Comparison of ENCODE assay signal across 17 cellular contexts in the genomic region with DNA sequence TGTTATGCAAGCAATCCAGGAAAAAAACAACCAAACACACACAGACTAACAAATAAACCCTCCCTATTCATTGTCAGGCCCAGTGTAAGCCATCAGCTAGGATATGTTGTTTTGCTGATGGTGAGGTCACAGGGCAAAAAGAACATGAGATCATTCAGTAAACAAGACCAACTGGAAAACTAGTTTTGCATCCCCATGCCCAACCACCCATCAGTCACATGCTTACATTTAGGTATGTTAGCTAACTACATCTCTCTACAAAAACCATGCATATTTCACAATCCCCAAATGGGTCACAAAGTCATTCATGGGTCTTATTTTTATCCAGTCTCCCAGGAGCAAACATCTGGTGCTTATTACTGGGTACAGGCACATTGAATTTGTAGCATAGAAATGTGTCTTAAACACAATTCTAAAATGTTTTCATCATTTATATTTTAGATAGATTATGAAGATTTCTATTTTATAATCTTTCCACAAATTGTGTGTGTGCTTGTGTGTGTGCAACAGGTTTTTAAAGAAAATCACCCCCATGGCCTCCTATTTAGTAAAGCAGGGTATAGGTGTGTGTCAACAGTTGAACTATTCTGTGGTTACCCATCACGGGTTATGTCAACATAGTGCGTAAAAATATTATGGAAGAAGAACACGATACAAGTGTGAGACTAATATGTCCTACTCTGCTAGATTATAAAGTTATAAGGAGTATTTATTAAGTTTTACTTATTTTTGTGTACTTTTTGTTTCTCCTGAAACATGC.
DNase-seq lines count a peak whose midpoint lies in the region; ATAC-seq, FAIRE-seq and TF ChIP-seq lines count a peak whose summit lies in the region.
"Had no signal": no experiment of that assay in that cellular context is flagged by ENCODE, and none has a peak within 500 bp of the region (broad histone marks: within the 10 kb centered on the region; RNA-seq: fewer than 3 reads in every experiment).

No MANE protein-coding gene starts in this region.

- H3K4ac ChIP-seq in H9 (ENCODE audit: low read depth, low read length), result no peak overlapping the region

- no peak overlapping the region for H3K14ac ChIP-seq in H9 (ENCODE audit: insufficient read depth, low read length)

- no peaks in the 10 kb centered on the region for H3K79me2 ChIP-seq in astrocyte (ENCODE audit: insufficient read depth, low read length)
- no peaks in the 10 kb centered on the region for H3K79me2 ChIP-seq in H9 (ENCODE audit: insufficient read depth, low read length)

- H3K23ac ChIP-seq in H9 (ENCODE audit: insufficient read length, low read depth, low read length), result no peak overlapping the region

- no peaks in the 10 kb centered on the region for H4K20me1 ChIP-seq in astrocyte (ENCODE audit: insufficient read depth, low read length)
- H4K20me1 ChIP-seq in H9 (ENCODE audit: control insufficient read depth, insufficient read depth, insufficient read length), result no peaks in the 10 kb centered on the region

- no peak overlapping the region for H3K4me2 ChIP-seq in astrocyte (ENCODE audit: low read length)
- H3K4me2 ChIP-seq in H9 (ENCODE audit: insufficient read depth, insufficient read length, low read length), result no peak overlapping the region
- H3K4me2 ChIP-seq: neural progenitor cell had no signal

- no peak overlapping the region for H2BK20ac ChIP-seq in H9 (ENCODE audit: low read depth, low read length, poor library complexity, severe bottlenecking)

- H3K4me3 ChIP-seq in astrocyte (ENCODE audit: insufficient read depth, low read depth, low read length) (no peak overlapping the region), foreskin fibroblast (ENCODE audit: low read depth in 1 of 2, low read length in 2 of 2) (no peak overlapping the region)
- H3K4me3 ChIP-seq: neural progenitor cell, tibial nerve had no signal

- H3K36me3 Mint-ChIP-seq in astrocyte (ENCODE audit: low read depth, unreplicated experiment), result no peaks in the 10 kb centered on the region
- peaks cover 0 to 4% (median 0%) of the 10 kb centered on the region in 3 experiments; a peak in 2 of 7 replicates for H3K36me3 Mint-ChIP-seq in H9 (ENCODE audit: insufficient read depth in 1 of 3, low read depth in 3 of 3)
- H3K36me3 Mint-ChIP-seq: neural progenitor cell had no signal

- peak; percentile 20 for FAIRE-seq in astrocyte (lab: Jason Lieb, UNC)

- H2BK120ac ChIP-seq in H9 (ENCODE audit: low read depth, low read length, poor library complexity, severe bottlenecking), result no peak overlapping the region

- no peaks in the 10 kb centered on the region for H3K27me3 Mint-ChIP-seq in astrocyte (ENCODE audit: low read depth, unreplicated experiment)
- no peaks in the 10 kb centered on the region for H3K27me3 Mint-ChIP-seq in H9 (ENCODE audit: low read depth)
- H3K27me3 Mint-ChIP-seq: IgD-negative memory B cell had no signal

- no peak overlapping the region for H2AK5ac ChIP-seq in H9 (ENCODE audit: insufficient read length, low read length)

- no peak overlapping the region for H2BK15ac ChIP-seq in H9 (ENCODE audit: low read depth, low read length)

- intact Hi-C loops in Right ventricle myocardium superior (cut with DNase I) (no loop called here), cardiac septum (cut with DNase I) (no loop called here)

- no peak overlapping the region for H3T11ph ChIP-seq in H9 (ENCODE audit: low read length)

- DNase-seq in Right ventricle myocardium superior (no peak), cardiac septum (ENCODE audit: low spot score) (no peak), astrocyte (ENCODE audit: low read depth) (no peak), foreskin fibroblast (peak; percentile 96), C1 segment of cervical spinal cord (lab: John Stamatoyannopoulos, UW) (no peak), occipital lobe (lab: John Stamatoyannopoulos, UW) (no peak), H9 (no peak)
- no peak for DNase-seq in stimulated activated CD8-positive, alpha-beta memory T cell treated with anti-CD3 and anti-CD28 coated beads, Interleukin-4, amount 100 ng/mL, for 48 hours
- DNase-seq: activated T-cell treated with anti-CD3 and anti-CD28 coated beads for 4 hours; DMS79; effector CD8-positive, alpha-beta T cell; hypothalamus; NCI-H1930 had no signal

- H3K4me1 Mint-ChIP-seq in astrocyte (ENCODE audit: low read depth, unreplicated experiment), result peaks cover 17% of the 10 kb centered on the region
- peaks cover 7% of the 10 kb centered on the region in 2 experiments for H3K4me1 Mint-ChIP-seq in H9
- H3K4me1 Mint-ChIP-seq: IgD-negative memory B cell had no signal

- H3K4me3 Mint-ChIP-seq in astrocyte (ENCODE audit: unreplicated experiment), result no peak overlapping the region
- H3K4me3 Mint-ChIP-seq in H9, result no peak overlapping the region
- H3K4me3 Mint-ChIP-seq: IgD-negative memory B cell, neural progenitor cell had no signal

- H3K56ac ChIP-seq in H9 (ENCODE audit: insufficient read length, low read depth, low read length), result no peak overlapping the region

- H3K27ac Mint-ChIP-seq in astrocyte (ENCODE audit: unreplicated experiment), result no peak overlapping the region
- no peak overlapping the region for H3K27ac Mint-ChIP-seq in H9
- H3K27ac Mint-ChIP-seq: IgD-negative memory B cell, neural progenitor cell had no signal

- H3K9ac ChIP-seq in astrocyte (ENCODE audit: low read length) (no peak overlapping the region), H9 (ENCODE audit: extremely low read depth, insufficient read length, low read length) (no peak overlapping the region)
- H3K9ac ChIP-seq: neural progenitor cell had no signal

- TF ChIP-seq CTCF in astrocyte (IDR thresholded peaks at IDR 0.05; ENCODE audit: insufficient read depth, low read depth, low read length) (no peak), foreskin fibroblast (IDR thresholded peaks at IDR 0.05; ENCODE audit: low read depth, low read length) (no peak), H9 (conservative IDR thresholded peaks at IDR 0.05) (no peak)

- H3K23me2 ChIP-seq in H9 (ENCODE audit: insufficient read length, low read depth, low read length, poor library complexity, severe bottlenecking), result no peaks in the 10 kb centered on the region

- no peak overlapping the region for H2BK5ac ChIP-seq in H9 (ENCODE audit: insufficient read length, low read length)

- no peak overlapping the region for H4K5ac ChIP-seq in H9 (ENCODE audit: insufficient read length, low read depth, low read length)

- H3K27ac ChIP-seq in astrocyte (ENCODE audit: low read depth, low read length) (no peak overlapping the region), H9 (ENCODE audit: insufficient read length, low read depth, low read length) (no peak overlapping the region)
- H3K27ac ChIP-seq: neural progenitor cell had no signal

- H2AFZ ChIP-seq in astrocyte (ENCODE audit: low read depth, low read length) (no peak overlapping the region), H9 (ENCODE audit: low read length) (no peak overlapping the region)
- H2AFZ ChIP-seq: neural progenitor cell had no signal

- no CpG with 5 or more reads among the region's 3 CpGs for WGBS in H9 (ENCODE audit: extremely low coverage, insufficient read length, low lambda C conversion rate)

- H3K18ac ChIP-seq in H9 (ENCODE audit: insufficient read length, low read depth, low read length), result no peak overlapping the region

- no peak overlapping the region for H2BK12ac ChIP-seq in H9 (ENCODE audit: insufficient read length, low read depth, low read length)

- H3K79me1 ChIP-seq in H9 (ENCODE audit: insufficient read depth, low read depth, low read length, poor library complexity, severe bottlenecking), result no peaks in the 10 kb centered on the region

- H3K9me3 ChIP-seq in astrocyte (ENCODE audit: insufficient read depth, low read depth, low read length) (no peaks in the 10 kb centered on the region), H9 (ENCODE audit: control insufficient read depth, low read depth, low read length) (no peaks in the 10 kb centered on the region)
- H3K9me3 ChIP-seq: tibial nerve had no signal

- H3K9me3 Mint-ChIP-seq in astrocyte (ENCODE audit: unreplicated experiment) (no peaks in the 10 kb centered on the region), H9 (peaks cover 0 to 4% of the 10 kb centered on the region in 2 experiments; a peak in 1 of 5 replicates)
- H3K9me3 Mint-ChIP-seq: neural progenitor cell had no signal

- H3K27me3 ChIP-seq in astrocyte (ENCODE audit: insufficient read depth, low read length) (no peaks in the 10 kb centered on the region), H9 (ENCODE audit: insufficient read depth, low read length) (no peaks in the 10 kb centered on the region)
- H3K27me3 ChIP-seq: neural progenitor cell, tibial nerve had no signal

- ATAC-seq in Right ventricle myocardium superior (ENCODE audit: poor library complexity), result peak; percentile 68
- ATAC-seq: activated CD4-positive, CD25-positive, alpha-beta regulatory T cell treated with anti-CD3 and anti-CD28 coated beads, Interleukin-2, amount 50 U/mL, for 24 hours had no signal

- no peak overlapping the region for H4K91ac ChIP-seq in H9 (ENCODE audit: insufficient read length, low read depth, low read length)

- H3K36me3 ChIP-seq in astrocyte (ENCODE audit: insufficient read depth, low read length), result no peaks in the 10 kb centered on the region
- H3K36me3 ChIP-seq: neural progenitor cell, tibial nerve had no signal

- no peak overlapping the region for H4K8ac ChIP-seq in H9 (replicated peaks; ENCODE audit: insufficient read length, low read depth, low read length)

- peaks cover 8% of the 10 kb centered on the region for H3K4me1 ChIP-seq in astrocyte (ENCODE audit: insufficient read depth, low read length)
- H3K4me1 ChIP-seq in H9 (ENCODE audit: insufficient read depth, low read length), result no peaks in the 10 kb centered on the region; the same call in 1 of the 2 replicates
- H3K4me1 ChIP-seq: neural progenitor cell, tibial nerve had no signal

Comparison
In these comparisons a context has a peak if more than half of its experiments do, and no peak if none do; other contexts are left out.
1. DNase-seq: peak in foreskin fibroblast (2 of 2); none in Right ventricle myocardium superior (single experiment), cardiac septum (single experiment), astrocyte (single experiment), C1 segment of cervical spinal cord (0 of 14), occipital lobe (single experiment), H9 (single experiment) and stimulated activated CD8-positive, alpha-beta memory T cell treated with anti-CD3 and anti-CD28 coated beads, Interleukin-4, amount 100 ng/mL, for 48 hours (single experiment).